Comparison of ENCODE assay signal across 3 cellular contexts in the genomic region with DNA sequence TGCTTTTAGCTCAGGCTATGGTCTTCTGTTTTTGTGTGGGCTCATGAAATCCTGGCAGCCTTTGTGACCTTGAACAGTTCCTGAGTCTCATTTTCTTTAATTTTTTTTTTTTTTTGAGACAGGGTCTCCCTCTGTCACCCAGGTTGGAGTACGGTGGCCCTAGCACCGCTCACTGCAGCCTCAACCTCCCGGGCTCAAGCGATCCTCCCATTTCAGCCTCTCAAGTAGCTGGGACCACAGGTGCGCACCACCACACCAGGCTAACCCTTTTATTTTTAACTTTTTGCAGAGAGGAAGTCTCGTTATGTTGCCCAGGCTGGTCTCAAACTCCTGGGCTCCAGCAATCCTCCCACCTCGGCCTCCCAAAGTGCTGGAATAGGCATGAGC. TPM values are rescaled to one million over a fixed set of nuclear protein-coding genes. Genes with fewer than 3 reads are reported as not detected.
"Had no signal": no experiment of that assay in that cellular context is flagged by ENCODE, and none has a peak within 500 bp of the region (broad histone marks: within the 10 kb centered on the region; RNA-seq: fewer than 3 reads in every experiment).

No MANE protein-coding gene starts in this region.

- H3K4me3 ChIP-seq: GM12878 had no signal

- DNase-seq: GDM1, GF-D8 had no signal

- ATAC-seq: GM12878 had no signal

RNA-seq across cellular contexts. Expression of gene SLC7A10, which starts 15.8 kb away (rescaled TPM):
- total RNA-seq: GM12878 had no signal
